Comparison of ENCODE assay signal across 8 cellular contexts in genomic region chr6:138404666-138405337, GRCh38. TPM values are rescaled to one million over a fixed set of nuclear protein-coding genes. Genes with fewer than 3 reads are reported as not detected.
DNase-seq lines count a peak whose midpoint lies in the region; ATAC-seq and TF ChIP-seq lines count a peak whose summit lies in the region.

No MANE protein-coding gene starts in this region.

- no peak for DNase-seq in GM12864 (ENCODE audit: low read depth)
- DNase-seq in KG1 (lab: John Stamatoyannopoulos, UW) = peak; percentile 8
- peak; percentile 35 for DNase-seq in activated naive CD4-positive, alpha-beta T cell treated with Interleukin-2 at 50 U/mL for 16 hours
- DNase-seq in glutamatergic neuron = peak; percentile 26
- peak; percentile 30 to 55 for DNase-seq in psoas muscle
- no peak for DNase-seq in HEK293T (ENCODE audit: extremely low spot score)
- DNase-seq in foreskin melanocyte = no peak
- no peak for DNase-seq in cerebellar nuclear complex (lab: John Stamatoyannopoulos, UW)

- ATAC-seq in psoas muscle = peak in 2 of 4 donors; percentile 21 to 27

- 4 to 10% (median 5%) methylated on average over 35 of the region's 35 CpGs for WGBS in psoas muscle, 3 donors

- peaks cover 9% of the 10 kb centered on the region for H3K4me1 ChIP-seq in psoas muscle

- POLR2A ChIA-PET in HEK293T (lab: Yijun Ruan, JAX) = interaction anchor here (1.0 kb wide), 3 partner anchors 25 to 143 kb away, joined by 3 read pairs; no protein-coding TSS in a partner anchor

- intact Hi-C loops in psoas muscle (cut with DNase I) = loop anchor here (2.0 to 10.0 kb wide), 2 partner anchors 290 kb away; no protein-coding TSS in a partner anchor

- peaks cover 5% of the 10 kb centered on the region for H3K9me3 Mint-ChIP-seq in glutamatergic neuron (ENCODE audit: unreplicated experiment)

- H3K27ac ChIP-seq in psoas muscle = peak overlapping the region; percentile 92

- peak overlapping the region; percentile 22 for H3K27ac Mint-ChIP-seq in glutamatergic neuron (ENCODE audit: unreplicated experiment)

- peaks cover 5% of the 10 kb centered on the region for H3K4me1 Mint-ChIP-seq in glutamatergic neuron (ENCODE audit: low read depth, unreplicated experiment)

- peak overlapping the region; percentile 89 for H3K4me3 Mint-ChIP-seq in glutamatergic neuron (ENCODE audit: unreplicated experiment)

- H3K36me3 ChIP-seq in psoas muscle (ENCODE audit: insufficient read depth in 1 of 2, low read depth in 1 of 2) = peaks cover 16 to 45% of the 10 kb centered on the region in 2 donors

- H3K27me3 Mint-ChIP-seq in glutamatergic neuron (ENCODE audit: unreplicated experiment) = peaks cover 3% of the 10 kb centered on the region

- H3K36me3 Mint-ChIP-seq in glutamatergic neuron (ENCODE audit: unreplicated experiment) = peaks cover 11% of the 10 kb centered on the region

- H3K4me3 ChIP-seq in GM12864 (ENCODE audit: low read depth, low read length) (peak overlapping the region; percentile 86), psoas muscle (peak overlapping the region; percentile 97)

- no peaks in the 10 kb centered on the region for H3K27me3 ChIP-seq in psoas muscle (ENCODE audit: insufficient read depth in 3 of 3, low read length in 2 of 3)

- H3K9me3 ChIP-seq in psoas muscle = no peaks in the 10 kb centered on the region

- no peak for TF ChIP-seq CTCF in GM12864 (IDR thresholded peaks at IDR 0.05; ENCODE audit: low read depth, low read length, missing control alignments)
- no peak for TF ChIP-seq CTCF in glutamatergic neuron (IDR thresholded peaks at IDR 0.05; ENCODE audit: partially characterized antibody, unreplicated experiment)
- no peak for TF ChIP-seq CTCF in psoas muscle (IDR thresholded peaks at IDR 0.05)

- CTCF ChIA-PET in HEK293T (lab: Yijun Ruan, JAX) = interaction anchor here (0.6 to 2.5 kb wide), 13 partner anchors 9 to 587 kb away, joined by 3 to 9 read pairs (median 3); no protein-coding TSS in a partner anchor

TF ChIP-seq in HEK293T, 16 proteins besides CTCF, POLR2A, EP300 and RAD21:
- TF ChIP-seq HDGF (IDR thresholded peaks at IDR 0.05; ENCODE audit: borderline replicate concordance) (no peak), FOXA1 (IDR thresholded peaks at IDR 0.05) (no peak), SP1 (IDR thresholded peaks at IDR 0.05) (no peak), FOXK2 (IDR thresholded peaks at IDR 0.05) (no peak)

RNA-seq across cellular contexts. Expression of gene HEBP2, which starts 0.8 kb away (rescaled TPM):
- total RNA-seq in glutamatergic neuron (ENCODE audit: unreplicated experiment) (53.0 TPM), psoas muscle (100 to 1,000 TPM in 2 of 4 donors, 10 to 100 TPM in 2; 83.9 to 133 (median 109) TPM)
- 10 to 100 TPM; 19.6 to 34.9 (median 34.2) TPM for polyA plus RNA-seq in psoas muscle

RNA-seq across cellular contexts. Expression of gene SMIM28, which starts 27.1 kb away (rescaled TPM):
- not detected for total RNA-seq in glutamatergic neuron (ENCODE audit: unreplicated experiment)
- not detected for total RNA-seq in psoas muscle
- not detected for polyA plus RNA-seq in psoas muscle

Comparison
In these comparisons a context has a peak if more than half of its experiments do, and no peak if none do; other contexts are left out.
1. DNase-seq: peak in KG1 (single experiment), activated naive CD4-positive, alpha-beta T cell treated with Interleukin-2 at 50 U/mL for 16 hours (single experiment), glutamatergic neuron (single experiment) and psoas muscle (2 of 2); none in GM12864 (single experiment), HEK293T (single experiment), foreskin melanocyte (single experiment) and cerebellar nuclear complex (0 of 2).